Comparison of ENCODE assay signal across 14 cellular contexts in the genomic region with DNA sequence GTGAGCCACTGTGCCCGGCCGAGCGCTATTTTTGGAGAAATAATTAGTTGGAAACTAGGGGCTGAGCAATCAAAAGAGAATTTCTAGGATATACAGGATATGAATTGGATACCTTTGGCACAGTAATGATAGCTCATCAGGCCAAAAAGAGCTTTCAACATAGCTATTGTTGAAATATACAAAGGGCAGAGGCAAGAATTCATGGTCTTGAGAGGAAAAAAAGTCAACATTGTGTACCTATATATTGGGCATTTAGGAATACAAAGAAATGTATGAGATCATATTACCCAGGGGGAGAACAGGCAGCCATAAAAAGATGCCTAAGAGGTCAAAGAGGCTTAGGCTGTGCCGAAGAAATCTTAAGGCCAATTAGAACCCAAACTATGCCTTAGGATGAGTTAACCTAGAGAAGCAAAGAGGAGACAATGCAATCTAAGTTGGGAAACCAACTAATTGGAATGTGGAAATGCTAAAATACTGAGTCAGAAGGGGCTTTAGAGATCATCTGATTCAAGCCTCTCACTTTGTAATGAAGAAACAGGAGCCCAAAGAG.
DNase-seq lines count a peak whose midpoint lies in the region; ATAC-seq, FAIRE-seq and TF ChIP-seq lines count a peak whose summit lies in the region.
"Had no signal": no experiment of that assay in that cellular context is flagged by ENCODE, and none has a peak within 500 bp of the region (broad histone marks: within the 10 kb centered on the region; RNA-seq: fewer than 3 reads in every experiment).

No MANE protein-coding gene starts in this region.

- peak; percentile 41 for FAIRE-seq in H54 (lab: Jason Lieb, UNC)

- H3K4me3 ChIP-seq in WI38 (ENCODE audit: low read depth, low read length) (peak overlapping the region; percentile 24; the same call in 1 of the 2 replicates), right cardiac atrium (ENCODE audit: low read length) (no peak overlapping the region)
- H3K4me3 ChIP-seq: ovary, upper lobe of left lung had no signal

- 80% methylated on average over 4 of the region's 4 CpGs for WGBS in right cardiac atrium

- no peaks in the 10 kb centered on the region for H3K9me3 ChIP-seq in right cardiac atrium (ENCODE audit: control insufficient read depth, low read length)
- H3K9me3 ChIP-seq: ovary, upper lobe of left lung had no signal

- no peak overlapping the region for H3K27ac ChIP-seq in right cardiac atrium (ENCODE audit: low read length)
- H3K27ac ChIP-seq: ovary, upper lobe of left lung had no signal

- TF ChIP-seq CTCF in WI38 (IDR thresholded peaks at IDR 0.05; ENCODE audit: low read depth, low read length): no peak

- DNase-seq in H54 (ENCODE audit: insufficient read length, low spot score): no peak
- DNase-seq in fibroblast of the conjunctiva (ENCODE audit: low read depth): peak; percentile 35
- peak; percentile 32 for DNase-seq in stromal cell of bone marrow (ENCODE audit: low read depth)
- DNase-seq in right cardiac atrium: no peak
- no peak for DNase-seq in NCI-H510A treated with DMSO at 0.1 percent for 48 hours (lab: John Stamatoyannopoulos, UW)
- DNase-seq in HuH-7 (ENCODE audit: low spot score): no peak
- DNase-seq in amygdala (lab: John Stamatoyannopoulos, UW): no peak
- DNase-seq: activated CD8-positive, alpha-beta T cell treated with anti-CD3 and anti-CD28 coated beads for 36 hours; activated naive CD4-positive, alpha-beta T cell treated with anti-CD3 and anti-CD28 coated beads for 36 hours; effector memory CD8-positive, alpha-beta T cell; GDM1; ovary had no signal

- no peak for TF ChIP-seq POLR2A in H54 (IDR thresholded peaks at IDR 0.05; ENCODE audit: low read depth, low read length)

- H3K27me3 ChIP-seq in right cardiac atrium (ENCODE audit: control insufficient read depth, insufficient read depth): no peaks in the 10 kb centered on the region
- H3K27me3 ChIP-seq: ovary, upper lobe of left lung had no signal

- no peaks in the 10 kb centered on the region for H3K4me1 ChIP-seq in right cardiac atrium (ENCODE audit: control insufficient read depth, insufficient read depth, low read length)

- intact Hi-C loops in right cardiac atrium (cut with DNase I): loop anchor here in 3 of 4 donors (10.0 kb wide), 3 partner anchors 343 to 373 kb away; no protein-coding TSS in a partner anchor

- ATAC-seq in right cardiac atrium: no peak
- ATAC-seq: activated CD8-positive, alpha-beta T cell treated with anti-CD3 and anti-CD28 coated beads for 36 hours; effector memory CD8-positive, alpha-beta T cell had no signal

Comparison
In these comparisons a context has a peak if more than half of its experiments do, and no peak if none do; other contexts are left out.
1. DNase-seq: peak in fibroblast of the conjunctiva (single experiment) and stromal cell of bone marrow (single experiment); none in H54 (single experiment), right cardiac atrium (0 of 3), NCI-H510A treated with DMSO at 0.1 percent for 48 hours (single experiment), HuH-7 (single experiment) and amygdala (0 of 56).